In genomic region chr4:94758700-94759399, GRCh38 we compare ENCODE assay signal across 7 cellular contexts. TPM values are rescaled to one million over a fixed set of nuclear protein-coding genes. Genes with fewer than 3 reads are reported as not detected.
A peak's percentile ranks its signal among the peaks of the same experiment; 100 is the strongest.
DNase-seq lines count a peak whose midpoint lies in the region; ATAC-seq, FAIRE-seq and TF ChIP-seq lines count a peak whose summit lies in the region.

No MANE protein-coding gene starts in this region.

- POLR2A ChIA-PET in IMR-90 (lab: Charles Lee; ENCODE audit: unreplicated experiment), result no interaction called here

- H2AFZ ChIP-seq in IMR-90 (replicated peaks; ENCODE audit: low read length, poor library complexity) (peak overlapping the region; percentile 84), keratinocyte (ENCODE audit: control insufficient read depth, low read length) (peak overlapping the region; percentile 59)

- H3K9ac ChIP-seq in IMR-90 (ENCODE audit: low read depth, low read length) (no peak overlapping the region), keratinocyte (ENCODE audit: control insufficient read depth, extremely low read depth, insufficient read depth, low read length) (peak overlapping the region; percentile 61), stomach smooth muscle (ENCODE audit: low read length in 2 of 2) (peak overlapping the region; percentile 87 to 93)

- no peak for FAIRE-seq in keratinocyte (lab: Jason Lieb, UNC)

- ATAC-seq in IMR-90 (ENCODE audit: low read depth) (no peak; the same call in 1 of the 2 replicates), HG03432 (IDR thresholded peaks at IDR 0.05; ENCODE audit: unreplicated experiment) (no peak)

- TF ChIP-seq CTCF in IMR-90 (conservative IDR thresholded peaks at IDR 0.05; ENCODE audit: low read depth, low read length) (no peak), astrocyte of the cerebellum (IDR thresholded peaks at IDR 0.05; ENCODE audit: low read depth, low read length, missing control alignments) (no peak), keratinocyte (optimal IDR thresholded peaks at IDR 0.05 in 1 of 3, IDR thresholded peaks at IDR 0.05 in 1 of 3, conservative IDR thresholded peaks at IDR 0.05 in 1 of 3; ENCODE audit: extremely low read depth in 1 of 3, insufficient read depth in 2 of 3, low read length in 3 of 3) (no peak)

- dilution Hi-C loops in IMR-90 (cut with HindIII; ENCODE audit: low sequenced_read_pairs, unreplicated experiment), result no loop called here
- dilution Hi-C loops in keratinocyte (cut with MboI; ENCODE audit: extremely low pct_ligation_motif_present, low sequenced_read_pairs), result loop anchor here (25.0 kb wide), 1 partner anchor 353 kb away; no protein-coding TSS in a partner anchor

- H2BK120ac ChIP-seq in IMR-90 (ENCODE audit: low read depth, low read length), result peak overlapping the region; percentile 6

- no peak overlapping the region for H3K18ac ChIP-seq in IMR-90 (ENCODE audit: low read depth, low read length)

- no peak for TF ChIP-seq POLR2A in IMR-90 (IDR thresholded peaks at IDR 0.05; ENCODE audit: low read depth, low read length)

- peak overlapping the region; percentile 63; the same call in 1 of the 3 replicates for H2BK15ac ChIP-seq in IMR-90 (ENCODE audit: low read depth, low read length)

- no peaks in the 10 kb centered on the region for H3K79me2 ChIP-seq in keratinocyte (ENCODE audit: control insufficient read depth, insufficient read depth, low read length)

- no peak overlapping the region for H2BK5ac ChIP-seq in IMR-90 (ENCODE audit: low read depth, low read length, poor library complexity, severe bottlenecking)

- no peak overlapping the region for H3K4ac ChIP-seq in IMR-90 (ENCODE audit: low read depth, low read length)

- no peak overlapping the region for H2AK5ac ChIP-seq in IMR-90 (ENCODE audit: low read depth, low read length)

- H3K23ac ChIP-seq in IMR-90 (ENCODE audit: low read depth, low read length), result peak overlapping the region; percentile 33

- WGBS in IMR-90 (ENCODE audit: extremely low coverage in 2 of 2, insufficient read length in 1 of 2), 2 experiments, result 14% methylated on average over 6 of the region's 19 CpGs; no CpG with 5 or more reads in 1 of the 2 experiments

- TF ChIP-seq RAD21 in IMR-90 (IDR thresholded peaks at IDR 0.05; ENCODE audit: low read length), result no peak

- no peak overlapping the region for H4K91ac ChIP-seq in IMR-90 (ENCODE audit: insufficient read depth, low read depth, low read length)

- H3K27ac ChIP-seq in IMR-90 (ENCODE audit: insufficient read depth, low read length) (no peak overlapping the region), keratinocyte (ENCODE audit: control insufficient read depth, insufficient read depth, low read length) (no peak overlapping the region), stomach smooth muscle (ENCODE audit: low read length) (peak overlapping the region; percentile 75)

- peaks cover 30% of the 10 kb centered on the region for H3K27me3 ChIP-seq in IMR-90 (ENCODE audit: control insufficient read depth, insufficient read depth, low read length)
- H3K27me3 ChIP-seq in keratinocyte (ENCODE audit: control insufficient read depth, extremely low read depth, insufficient read depth, low read length), result peaks cover 7% of the 10 kb centered on the region
- H3K27me3 ChIP-seq in stomach smooth muscle (ENCODE audit: control insufficient read depth in 1 of 2, insufficient read depth in 2 of 2, low read length in 2 of 2), result peaks cover 0 to 2% of the 10 kb centered on the region in 2 donors

- in situ Hi-C loops in IMR-90 (cut with MboI; ENCODE audit: low sequenced_read_pairs), result loop anchor here (25.0 kb wide), 1 partner anchor 353 kb away; no protein-coding TSS in a partner anchor
- in situ Hi-C loops in astrocyte of the cerebellum (cut with HindIII; ENCODE audit: low sequenced_read_pairs), result no loop called here

- no peaks in the 10 kb centered on the region for H3K9me1 ChIP-seq in IMR-90 (ENCODE audit: insufficient read depth, low read length)
- H3K9me1 ChIP-seq in keratinocyte (ENCODE audit: control insufficient read depth, extremely low read depth, insufficient read depth, low read length), result no peaks in the 10 kb centered on the region

- H3K4me1 ChIP-seq in IMR-90 (ENCODE audit: control insufficient read depth, insufficient read depth, low read length) (no peaks in the 10 kb centered on the region), keratinocyte (ENCODE audit: control insufficient read depth, extremely low read depth, insufficient read depth, low read length) (peaks cover 14% of the 10 kb centered on the region), stomach smooth muscle (ENCODE audit: control insufficient read depth, insufficient read depth, low read length) (no peaks in the 10 kb centered on the region)

- H3K4me3 ChIP-seq in IMR-90 (ENCODE audit: insufficient read depth, low read depth, low read length), result peak overlapping the region; percentile 42
- peak overlapping the region; percentile 58 for H3K4me3 ChIP-seq in astrocyte of the cerebellum (ENCODE audit: low read depth, low read length)
- H3K4me3 ChIP-seq in keratinocyte (ENCODE audit: control insufficient read depth in 2 of 3, extremely low read depth in 1 of 3, insufficient read depth in 2 of 3, low read depth in 1 of 3, low read length in 3 of 3), result peak overlapping the region; percentile 37 to 72 (median 49)
- H3K4me3 ChIP-seq in stomach smooth muscle (ENCODE audit: low read length in 2 of 2), result peak overlapping the region; percentile 62 to 79

- H3K56ac ChIP-seq in IMR-90 (ENCODE audit: extremely low read depth, insufficient read depth, low read length), result peak overlapping the region; percentile 19; the same call in 1 of the 2 replicates

- H4K8ac ChIP-seq in IMR-90 (ENCODE audit: low read depth in 2 of 2, low read length in 2 of 2), result no peak overlapping the region; a peak in 1 of 4 replicates

- BruUV-seq in IMR-90 (replicated peaks; lab: Mats Ljungman, UMichigan), result no TSS peak

- CTCF ChIA-PET in IMR-90 (lab: Yijun Ruan, JAX), result interaction anchor here (0.6 kb wide), 1 partner anchor 339 kb away, joined by 3 read pairs; no protein-coding TSS in a partner anchor

- H3K14ac ChIP-seq in IMR-90 (replicated peaks; ENCODE audit: low read depth, low read length), result 0 out of 2 replicates have a peak overlapping the region, but pooled peaks have one; percentile 14

- no peak overlapping the region for H2BK20ac ChIP-seq in IMR-90 (ENCODE audit: low read depth, low read length)

- H3K4me2 ChIP-seq in IMR-90 (ENCODE audit: low read depth, low read length), result peak overlapping the region; percentile 56
- peak overlapping the region; percentile 86 for H3K4me2 ChIP-seq in keratinocyte (ENCODE audit: control insufficient read depth, extremely low read depth, insufficient read depth, low read depth, low read length)

- DNase-seq in IMR-90 (no peak), astrocyte of the cerebellum (ENCODE audit: low read depth) (no peak), keratinocyte (ENCODE audit: low read depth, low spot score) (no peak), NCI-H226 (no peak), NCI-H1048 (lab: John Stamatoyannopoulos, UW) (no peak)

- H4K5ac ChIP-seq in IMR-90 (ENCODE audit: low read depth, low read length), result no peak overlapping the region

- H2AK9ac ChIP-seq in IMR-90 (replicated peaks; ENCODE audit: low read depth, low read length, poor library complexity), result peak overlapping the region; percentile 2

- H4K20me1 ChIP-seq in IMR-90 (ENCODE audit: insufficient read depth, low read length), result no peaks in the 10 kb centered on the region
- no peaks in the 10 kb centered on the region for H4K20me1 ChIP-seq in keratinocyte (ENCODE audit: control insufficient read depth, extremely low read depth, insufficient read depth, low read length)

- H3K79me1 ChIP-seq in IMR-90 (ENCODE audit: low read depth in 1 of 2, low read length in 2 of 2), result no peaks in the 10 kb centered on the region

- intact Hi-C loops in IMR-90 (cut with micrococcal nuclease), result loop anchor here (1.0 to 5.0 kb wide), 3 partner anchors 122 to 366 kb away; no protein-coding TSS in a partner anchor

- H3K9me3 ChIP-seq in IMR-90 (ENCODE audit: control insufficient read depth, insufficient read depth, low read length) (no peaks in the 10 kb centered on the region), keratinocyte (ENCODE audit: control insufficient read depth, low read depth, low read length) (no peaks in the 10 kb centered on the region), stomach smooth muscle (ENCODE audit: control insufficient read depth in 2 of 2, low read length in 2 of 2) (no peaks in the 10 kb centered on the region)

- no peaks in the 10 kb centered on the region for H3K36me3 ChIP-seq in IMR-90 (ENCODE audit: control insufficient read depth, insufficient read depth, low read length)
- H3K36me3 ChIP-seq in keratinocyte (ENCODE audit: control insufficient read depth in 2 of 2, extremely low read depth in 1 of 2, insufficient read depth in 2 of 2, low read length in 2 of 2), result no peaks in the 10 kb centered on the region
- H3K36me3 ChIP-seq in stomach smooth muscle (ENCODE audit: control insufficient read depth in 2 of 2, insufficient read depth in 2 of 2, low read length in 2 of 2), result no peaks in the 10 kb centered on the region

TF ChIP-seq in IMR-90, 13 proteins besides CTCF, POLR2A, EP300 and RAD21 (continues in another document):
- no peak for TF ChIP-seq NFE2L2 (IDR thresholded peaks at IDR 0.05; ENCODE audit: low read depth, low read length)
- TF ChIP-seq, protein P1, sequence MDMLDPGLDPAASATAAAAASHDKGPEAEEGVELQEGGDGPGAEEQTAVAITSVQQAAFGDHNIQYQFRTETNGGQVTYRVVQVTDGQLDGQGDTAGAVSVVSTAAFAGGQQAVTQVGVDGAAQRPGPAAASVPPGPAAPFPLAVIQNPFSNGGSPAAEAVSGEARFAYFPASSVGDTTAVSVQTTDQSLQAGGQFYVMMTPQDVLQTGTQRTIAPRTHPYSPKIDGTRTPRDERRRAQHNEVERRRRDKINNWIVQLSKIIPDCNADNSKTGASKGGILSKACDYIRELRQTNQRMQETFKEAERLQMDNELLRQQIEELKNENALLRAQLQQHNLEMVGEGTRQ (IDR thresholded peaks at IDR 0.05; ENCODE audit: low read depth, low read length), result no peak
- TF ChIP-seq FOS (IDR thresholded peaks at IDR 0.05; ENCODE audit: low read depth, low read length), result no peak
- TF ChIP-seq RFX5 (IDR thresholded peaks at IDR 0.05; ENCODE audit: low read depth, low read length), result no peak
- no peak for TF ChIP-seq CEBPB (IDR thresholded peaks at IDR 0.05; ENCODE audit: low read depth, low read length)
- TF ChIP-seq SMC3 (IDR thresholded peaks at IDR 0.05; ENCODE audit: low read depth, low read length), result no peak

RNA-seq across cellular contexts. Expression of gene BMPR1B, which starts 1.1 kb away (rescaled TPM):
- 0.90 and 1.1 TPM in 2 replicates for total RNA-seq in IMR-90 (2012; rRNA removed)
- polyA plus RNA-seq in IMR-90 (2012; rRNA removed), result 0.19 and 0.24 TPM in 2 replicates
- 0.05 and 0.15 TPM in 2 replicates for polyA plus RNA-seq in IMR-90 (2012; cell fraction: cytosol; rRNA removed)
- polyA plus RNA-seq in IMR-90 (2012; cell fraction: nucleus; rRNA removed; ENCODE audit: low replicate concordance), result 0.02 and 0.26 TPM in 2 replicates
- polyA plus RNA-seq in keratinocyte, result 0.86 to 1.0 TPM (median 0.89 TPM) in 3 replicates
- polyA plus RNA-seq in keratinocyte (2011; ENCODE audit: low read depth), result 0.84 TPM
- 0.62 and 1.1 TPM in 2 replicates for polyA plus RNA-seq in keratinocyte (2011; cell fraction: cytosol; rRNA removed)
- 1.4 and 2.4 TPM in 2 replicates for polyA plus RNA-seq in keratinocyte (2011; cell fraction: nucleus; rRNA removed)
- 0.68 and 0.71 TPM in 2 replicates for polyA plus RNA-seq in keratinocyte (2012; ENCODE audit: low replicate concordance)
- polyA minus RNA-seq in keratinocyte, result 0.56 to 3.4 TPM (median 1.7 TPM) in 3 replicates
- polyA minus RNA-seq in keratinocyte (2011; cell fraction: cytosol; rRNA and poly(A)+ RNA removed), result 2.1 TPM
- 3.3 and 5.7 TPM in 2 replicates for polyA minus RNA-seq in keratinocyte (2011; cell fraction: nucleus; rRNA and poly(A)+ RNA removed)
